In genomic region chrX:101164766-101165590, GRCh38 we compare ENCODE assay signal across 1 cellular context.
A peak's percentile ranks its signal among the peaks of the same experiment; 100 is the strongest.
TF ChIP-seq lines count a peak whose summit lies in the region.

No MANE protein-coding gene starts in this region.

TF ChIP-seq in K562, 482 proteins besides CTCF, POLR2A, EP300 and RAD21 (continued from another document):
- no peak for TF ChIP-seq PBX2 (CRISPR knock-in tag; IDR thresholded peaks at IDR 0.05; ENCODE audit: low read depth)
- 0 out of 2 replicates have a peak, but pooled peaks have one; percentile 8 for TF ChIP-seq PBX2 (tag; conservative IDR thresholded peaks at IDR 0.05; ENCODE audit: low read depth)
- TF ChIP-seq, protein P1, sequence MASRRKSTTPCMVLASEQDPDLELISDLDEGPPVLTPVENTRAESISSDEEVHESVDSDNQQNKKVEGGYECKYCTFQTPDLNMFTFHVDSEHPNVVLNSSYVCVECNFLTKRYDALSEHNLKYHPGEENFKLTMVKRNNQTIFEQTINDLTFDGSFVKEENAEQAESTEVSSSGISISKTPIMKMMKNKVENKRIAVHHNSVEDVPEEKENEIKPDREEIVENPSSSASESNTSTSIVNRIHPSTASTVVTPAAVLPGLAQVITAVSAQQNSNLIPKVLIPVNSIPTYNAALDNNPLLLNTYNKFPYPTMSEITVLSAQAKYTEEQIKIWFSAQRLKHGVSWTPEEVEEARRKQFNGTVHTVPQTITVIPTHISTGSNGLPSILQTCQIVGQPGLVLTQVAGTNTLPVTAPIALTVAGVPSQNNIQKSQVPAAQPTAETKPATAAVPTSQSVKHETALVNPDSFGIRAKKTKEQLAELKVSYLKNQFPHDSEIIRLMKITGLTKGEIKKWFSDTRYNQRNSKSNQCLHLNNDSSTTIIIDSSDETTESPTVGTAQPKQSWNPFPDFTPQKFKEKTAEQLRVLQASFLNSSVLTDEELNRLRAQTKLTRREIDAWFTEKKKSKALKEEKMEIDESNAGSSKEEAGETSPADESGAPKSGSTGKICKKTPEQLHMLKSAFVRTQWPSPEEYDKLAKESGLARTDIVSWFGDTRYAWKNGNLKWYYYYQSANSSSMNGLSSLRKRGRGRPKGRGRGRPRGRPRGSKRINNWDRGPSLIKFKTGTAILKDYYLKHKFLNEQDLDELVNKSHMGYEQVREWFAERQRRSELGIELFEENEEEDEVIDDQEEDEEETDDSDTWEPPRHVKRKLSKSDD (conservative IDR thresholded peaks at IDR 0.05; ENCODE audit: low read length) = no peak
- no peak for TF ChIP-seq KLF6 (CRISPR knock-in tag; IDR thresholded peaks at IDR 0.05; ENCODE audit: borderline replicate concordance)
- 0 out of 4 replicates have a peak, but pooled peaks of 1 of the 2 experiments have one; percentile 32 for TF ChIP-seq KDM1A (IDR thresholded peaks at IDR 0.05)
- no peak for TF ChIP-seq CC2D1A (IDR thresholded peaks at IDR 0.05)
- peak; percentile 74 for TF ChIP-seq FOSL1 (tag; conservative IDR thresholded peaks at IDR 0.05)
- 0 out of 2 replicates have a peak, but pooled peaks have one; percentile 7 for TF ChIP-seq ARID1B (IDR thresholded peaks at IDR 0.05)
- peak; percentile 42 for TF ChIP-seq MEIS2 (IDR thresholded peaks at IDR 0.05; ENCODE audit: partially characterized antibody)
- peak; percentile 75 for TF ChIP-seq PKNOX1 (IDR thresholded peaks at IDR 0.05)
- TF ChIP-seq DPF2 (IDR thresholded peaks at IDR 0.05) = no peak
